28 cellular contexts compared by ENCODE assay signal in the genomic region with DNA sequence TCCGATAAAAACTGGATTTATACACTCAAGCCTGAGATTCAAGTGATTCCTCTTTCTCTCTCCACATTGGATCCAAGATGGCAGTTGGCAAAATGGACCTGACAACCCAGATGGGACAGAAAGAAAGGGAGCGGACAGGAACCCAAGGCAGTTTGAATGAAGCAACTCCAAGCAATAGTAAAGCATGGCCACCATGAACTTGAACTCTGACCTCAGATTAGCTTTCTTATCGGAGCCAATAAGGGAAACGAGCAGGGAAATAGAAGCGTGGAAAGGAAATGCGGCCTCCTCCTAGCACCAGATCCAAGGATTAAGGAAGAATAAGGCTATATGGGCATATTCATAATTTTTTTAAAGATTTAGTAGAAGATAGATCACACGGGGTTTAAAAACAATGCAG.
"Had no signal": no experiment of that assay in that cellular context is flagged by ENCODE, and none has a peak within 500 bp of the region (broad histone marks: within the 10 kb centered on the region; RNA-seq: fewer than 3 reads in every experiment).

No MANE protein-coding gene starts in this region.

- H3K9me3 ChIP-seq: colonic mucosa, esophagus muscularis mucosa, esophagus squamous epithelium, gastrocnemius medialis, gastroesophageal sphincter, heart left ventricle, heart right ventricle had no signal

- H3K79me2 ChIP-seq: hepatocyte had no signal

- FAIRE-seq: colon, endometrium, endothelial cell of umbilical vein, frontal cortex had no signal

- H3K4me3 ChIP-seq: colonic mucosa, coronary artery, dorsolateral prefrontal cortex, esophagus muscularis mucosa, esophagus squamous epithelium, gastrocnemius medialis, gastroesophageal sphincter, heart left ventricle, heart right ventricle, hepatocyte had no signal

- DNase-seq: colonic mucosa; cortex of kidney; dermis blood vessel endothelial cell; dorsolateral prefrontal cortex; effector CD4-positive, alpha-beta T cell; effector CD8-positive, alpha-beta T cell; effector memory CD4-positive, alpha-beta T cell; effector memory CD8-positive, alpha-beta T cell; endodermal cell; erythroblast; esophagus squamous epithelium; foreskin keratinocyte; foreskin melanocyte; gastrocnemius medialis; glutamatergic neuron; head of caudate nucleus; heart left ventricle; heart right ventricle had no signal

- H3K27me3 ChIP-seq: colonic mucosa, dorsolateral prefrontal cortex, esophagus muscularis mucosa, esophagus squamous epithelium, foreskin keratinocyte, gastrocnemius medialis, gastroesophageal sphincter, hepatocyte had no signal

- H3K36me3 ChIP-seq: colonic mucosa, esophagus muscularis mucosa, esophagus squamous epithelium, gastrocnemius medialis, gastroesophageal sphincter, heart left ventricle, heart right ventricle had no signal

- H3K27ac ChIP-seq: colonic mucosa, coronary artery, dorsolateral prefrontal cortex, epithelial cell of prostate, esophagus muscularis mucosa, esophagus squamous epithelium, foreskin keratinocyte, gastrocnemius medialis, gastroesophageal sphincter, heart left ventricle, heart right ventricle, hepatocyte had no signal

- H2AFZ ChIP-seq: hepatocyte had no signal

- H3K4me1 ChIP-seq: colonic mucosa, esophagus squamous epithelium, foreskin keratinocyte, gastroesophageal sphincter, heart left ventricle, heart right ventricle had no signal

- ATAC-seq: effector memory CD8-positive, alpha-beta T cell; esophagus mucosa; foreskin keratinocyte; gastrocnemius medialis; gastroesophageal sphincter; heart left ventricle; heart right ventricle had no signal

- H3K4me2 ChIP-seq: hepatocyte had no signal
